ENCODE assay signal across 1 cellular context in genomic region chr1:35192853-35193664, GRCh38.
A peak's percentile ranks its signal among the peaks of the same experiment; 100 is the strongest.
TF ChIP-seq lines count a peak whose summit lies in the region.

A gene with protein sequence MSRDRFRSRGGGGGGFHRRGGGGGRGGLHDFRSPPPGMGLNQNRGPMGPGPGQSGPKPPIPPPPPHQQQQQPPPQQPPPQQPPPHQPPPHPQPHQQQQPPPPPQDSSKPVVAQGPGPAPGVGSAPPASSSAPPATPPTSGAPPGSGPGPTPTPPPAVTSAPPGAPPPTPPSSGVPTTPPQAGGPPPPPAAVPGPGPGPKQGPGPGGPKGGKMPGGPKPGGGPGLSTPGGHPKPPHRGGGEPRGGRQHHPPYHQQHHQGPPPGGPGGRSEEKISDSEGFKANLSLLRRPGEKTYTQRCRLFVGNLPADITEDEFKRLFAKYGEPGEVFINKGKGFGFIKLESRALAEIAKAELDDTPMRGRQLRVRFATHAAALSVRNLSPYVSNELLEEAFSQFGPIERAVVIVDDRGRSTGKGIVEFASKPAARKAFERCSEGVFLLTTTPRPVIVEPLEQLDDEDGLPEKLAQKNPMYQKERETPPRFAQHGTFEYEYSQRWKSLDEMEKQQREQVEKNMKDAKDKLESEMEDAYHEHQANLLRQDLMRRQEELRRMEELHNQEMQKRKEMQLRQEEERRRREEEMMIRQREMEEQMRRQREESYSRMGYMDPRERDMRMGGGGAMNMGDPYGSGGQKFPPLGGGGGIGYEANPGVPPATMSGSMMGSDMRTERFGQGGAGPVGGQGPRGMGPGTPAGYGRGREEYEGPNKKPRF (minus strand): TSS chr1:35193145. CDS start chr1:35193049, 96 bp downstream.

TF ChIP-seq in HepG2, 621 proteins besides CTCF, POLR2A, EP300 and RAD21 (continued from another document and continues in another):
- TF ChIP-seq ZNF460 (CRISPR knock-in tag; IDR thresholded peaks at IDR 0.05; ENCODE audit: borderline replicate concordance) = no peak
- no peak for TF ChIP-seq NR2F2 (IDR thresholded peaks at IDR 0.05; ENCODE audit: borderline replicate concordance, low read depth)
- no peak for TF ChIP-seq FOXA1 (IDR thresholded peaks at IDR 0.05)
- peak; percentile 20; the same call in 1 of the 2 replicates for TF ChIP-seq FOXA1 (CRISPR knock-in tag; IDR thresholded peaks at IDR 0.05)
- peak; percentile 76; the same call in 1 of the 2 replicates for TF ChIP-seq BRCA1 (CRISPR knock-in tag; IDR thresholded peaks at IDR 0.05)
- peak; percentile 67 for TF ChIP-seq SALL2 (CRISPR knock-in tag; IDR thresholded peaks at IDR 0.05)
- TF ChIP-seq, protein P1, sequence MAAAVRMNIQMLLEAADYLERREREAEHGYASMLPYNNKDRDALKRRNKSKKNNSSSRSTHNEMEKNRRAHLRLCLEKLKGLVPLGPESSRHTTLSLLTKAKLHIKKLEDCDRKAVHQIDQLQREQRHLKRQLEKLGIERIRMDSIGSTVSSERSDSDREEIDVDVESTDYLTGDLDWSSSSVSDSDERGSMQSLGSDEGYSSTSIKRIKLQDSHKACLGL (CRISPR knock-in tag; IDR thresholded peaks at IDR 0.05) = peak; percentile 81; the same call in 1 of the 2 replicates
- TF ChIP-seq TEAD2 (CRISPR knock-in tag; IDR thresholded peaks at IDR 0.05) = peak; percentile 78
- TF ChIP-seq ZNF792 (CRISPR knock-in tag; IDR thresholded peaks at IDR 0.05) = no peak
- TF ChIP-seq MBD4 (IDR thresholded peaks at IDR 0.05; ENCODE audit: borderline replicate concordance, low read length) = no peak
- no peak for TF ChIP-seq PAX8 (CRISPR knock-in tag; IDR thresholded peaks at IDR 0.05; ENCODE audit: borderline replicate concordance)
- 0 out of 2 replicates have a peak, but pooled peaks have one; percentile 30 for TF ChIP-seq KDM3A (CRISPR knock-in tag; IDR thresholded peaks at IDR 0.05; ENCODE audit: low read depth)
- TF ChIP-seq ZNF83 (CRISPR knock-in tag; IDR thresholded peaks at IDR 0.05; ENCODE audit: borderline replicate concordance) = 0 out of 2 replicates have a peak, but pooled peaks have one; percentile 73
- no peak for TF ChIP-seq BRD4 (CRISPR knock-in tag; IDR thresholded peaks at IDR 0.05)
- TF ChIP-seq, protein P2, sequence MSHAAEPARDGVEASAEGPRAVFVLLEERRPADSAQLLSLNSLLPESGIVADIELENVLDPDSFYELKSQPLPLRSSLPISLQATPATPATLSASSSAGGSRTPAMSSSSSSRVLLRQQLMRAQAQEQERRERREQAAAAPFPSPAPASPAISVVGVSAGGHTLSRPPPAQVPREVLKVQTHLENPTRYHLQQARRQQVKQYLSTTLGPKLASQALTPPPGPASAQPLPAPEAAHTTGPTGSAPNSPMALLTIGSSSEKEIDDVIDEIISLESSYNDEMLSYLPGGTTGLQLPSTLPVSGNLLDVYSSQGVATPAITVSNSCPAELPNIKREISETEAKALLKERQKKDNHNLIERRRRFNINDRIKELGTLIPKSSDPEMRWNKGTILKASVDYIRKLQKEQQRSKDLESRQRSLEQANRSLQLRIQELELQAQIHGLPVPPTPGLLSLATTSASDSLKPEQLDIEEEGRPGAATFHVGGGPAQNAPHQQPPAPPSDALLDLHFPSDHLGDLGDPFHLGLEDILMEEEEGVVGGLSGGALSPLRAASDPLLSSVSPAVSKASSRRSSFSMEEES (CRISPR knock-in tag; IDR thresholded peaks at IDR 0.05) = peak; percentile 75
- TF ChIP-seq, protein P3, sequence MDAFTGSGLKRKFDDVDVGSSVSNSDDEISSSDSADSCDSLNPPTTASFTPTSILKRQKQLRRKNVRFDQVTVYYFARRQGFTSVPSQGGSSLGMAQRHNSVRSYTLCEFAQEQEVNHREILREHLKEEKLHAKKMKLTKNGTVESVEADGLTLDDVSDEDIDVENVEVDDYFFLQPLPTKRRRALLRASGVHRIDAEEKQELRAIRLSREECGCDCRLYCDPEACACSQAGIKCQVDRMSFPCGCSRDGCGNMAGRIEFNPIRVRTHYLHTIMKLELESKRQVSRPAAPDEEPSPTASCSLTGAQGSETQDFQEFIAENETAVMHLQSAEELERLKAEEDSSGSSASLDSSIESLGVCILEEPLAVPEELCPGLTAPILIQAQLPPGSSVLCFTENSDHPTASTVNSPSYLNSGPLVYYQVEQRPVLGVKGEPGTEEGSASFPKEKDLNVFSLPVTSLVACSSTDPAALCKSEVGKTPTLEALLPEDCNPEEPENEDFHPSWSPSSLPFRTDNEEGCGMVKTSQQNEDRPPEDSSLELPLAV (CRISPR knock-in tag; conservative IDR thresholded peaks at IDR 0.05; ENCODE audit: low read depth) = no peak
- no peak for TF ChIP-seq ZNF326 (CRISPR knock-in tag; IDR thresholded peaks at IDR 0.05; ENCODE audit: borderline replicate concordance)
- TF ChIP-seq SKI (IDR thresholded peaks at IDR 0.05; ENCODE audit: partially characterized antibody) = peak; percentile 30
- no peak for TF ChIP-seq THAP7 (CRISPR knock-in tag; IDR thresholded peaks at IDR 0.05)
- TF ChIP-seq, protein P4, sequence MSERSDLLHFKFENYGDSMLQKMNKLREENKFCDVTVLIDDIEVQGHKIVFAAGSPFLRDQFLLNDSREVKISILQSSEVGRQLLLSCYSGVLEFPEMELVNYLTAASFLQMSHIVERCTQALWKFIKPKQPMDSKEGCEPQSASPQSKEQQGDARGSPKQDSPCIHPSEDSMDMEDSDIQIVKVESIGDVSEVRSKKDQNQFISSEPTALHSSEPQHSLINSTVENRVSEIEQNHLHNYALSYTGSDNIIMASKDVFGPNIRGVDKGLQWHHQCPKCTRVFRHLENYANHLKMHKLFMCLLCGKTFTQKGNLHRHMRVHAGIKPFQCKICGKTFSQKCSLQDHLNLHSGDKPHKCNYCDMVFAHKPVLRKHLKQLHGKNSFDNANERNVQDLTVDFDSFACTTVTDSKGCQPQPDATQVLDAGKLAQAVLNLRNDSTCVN (CRISPR knock-in tag; IDR thresholded peaks at IDR 0.05; ENCODE audit: borderline replicate concordance) = peak; percentile 85
- TF ChIP-seq MAFK (conservative IDR thresholded peaks at IDR 0.05 in 1 of 2, IDR thresholded peaks at IDR 0.05 in 1 of 2; ENCODE audit: low read length in 2 of 2) = no peak
- peak; percentile 79; the same call in 1 of the 2 replicates for TF ChIP-seq GATA4 (IDR thresholded peaks at IDR 0.05; ENCODE audit: borderline replicate concordance, low read depth)
- TF ChIP-seq NRL (CRISPR knock-in tag; IDR thresholded peaks at IDR 0.05; ENCODE audit: borderline replicate concordance) = peak; percentile 69; the same call in 1 of the 2 replicates
- 0 out of 2 replicates have a peak, but pooled peaks have one; percentile 67 for TF ChIP-seq ZMAT3 (CRISPR knock-in tag; conservative IDR thresholded peaks at IDR 0.05)
- peak; percentile 78; the same call in 1 of the 2 replicates for TF ChIP-seq PHF21A (CRISPR knock-in tag; IDR thresholded peaks at IDR 0.05)
- no peak for TF ChIP-seq ZNF512B (CRISPR knock-in tag; IDR thresholded peaks at IDR 0.05; ENCODE audit: borderline replicate concordance)
- TF ChIP-seq GTF2F1 (IDR thresholded peaks at IDR 0.05; ENCODE audit: low read length) = peak; percentile 96
- TF ChIP-seq, protein P5, sequence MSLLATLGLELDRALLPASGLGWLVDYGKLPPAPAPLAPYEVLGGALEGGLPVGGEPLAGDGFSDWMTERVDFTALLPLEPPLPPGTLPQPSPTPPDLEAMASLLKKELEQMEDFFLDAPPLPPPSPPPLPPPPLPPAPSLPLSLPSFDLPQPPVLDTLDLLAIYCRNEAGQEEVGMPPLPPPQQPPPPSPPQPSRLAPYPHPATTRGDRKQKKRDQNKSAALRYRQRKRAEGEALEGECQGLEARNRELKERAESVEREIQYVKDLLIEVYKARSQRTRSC (CRISPR knock-in tag; IDR thresholded peaks at IDR 0.05; ENCODE audit: low read depth) = no peak
- TF ChIP-seq, protein P6, sequence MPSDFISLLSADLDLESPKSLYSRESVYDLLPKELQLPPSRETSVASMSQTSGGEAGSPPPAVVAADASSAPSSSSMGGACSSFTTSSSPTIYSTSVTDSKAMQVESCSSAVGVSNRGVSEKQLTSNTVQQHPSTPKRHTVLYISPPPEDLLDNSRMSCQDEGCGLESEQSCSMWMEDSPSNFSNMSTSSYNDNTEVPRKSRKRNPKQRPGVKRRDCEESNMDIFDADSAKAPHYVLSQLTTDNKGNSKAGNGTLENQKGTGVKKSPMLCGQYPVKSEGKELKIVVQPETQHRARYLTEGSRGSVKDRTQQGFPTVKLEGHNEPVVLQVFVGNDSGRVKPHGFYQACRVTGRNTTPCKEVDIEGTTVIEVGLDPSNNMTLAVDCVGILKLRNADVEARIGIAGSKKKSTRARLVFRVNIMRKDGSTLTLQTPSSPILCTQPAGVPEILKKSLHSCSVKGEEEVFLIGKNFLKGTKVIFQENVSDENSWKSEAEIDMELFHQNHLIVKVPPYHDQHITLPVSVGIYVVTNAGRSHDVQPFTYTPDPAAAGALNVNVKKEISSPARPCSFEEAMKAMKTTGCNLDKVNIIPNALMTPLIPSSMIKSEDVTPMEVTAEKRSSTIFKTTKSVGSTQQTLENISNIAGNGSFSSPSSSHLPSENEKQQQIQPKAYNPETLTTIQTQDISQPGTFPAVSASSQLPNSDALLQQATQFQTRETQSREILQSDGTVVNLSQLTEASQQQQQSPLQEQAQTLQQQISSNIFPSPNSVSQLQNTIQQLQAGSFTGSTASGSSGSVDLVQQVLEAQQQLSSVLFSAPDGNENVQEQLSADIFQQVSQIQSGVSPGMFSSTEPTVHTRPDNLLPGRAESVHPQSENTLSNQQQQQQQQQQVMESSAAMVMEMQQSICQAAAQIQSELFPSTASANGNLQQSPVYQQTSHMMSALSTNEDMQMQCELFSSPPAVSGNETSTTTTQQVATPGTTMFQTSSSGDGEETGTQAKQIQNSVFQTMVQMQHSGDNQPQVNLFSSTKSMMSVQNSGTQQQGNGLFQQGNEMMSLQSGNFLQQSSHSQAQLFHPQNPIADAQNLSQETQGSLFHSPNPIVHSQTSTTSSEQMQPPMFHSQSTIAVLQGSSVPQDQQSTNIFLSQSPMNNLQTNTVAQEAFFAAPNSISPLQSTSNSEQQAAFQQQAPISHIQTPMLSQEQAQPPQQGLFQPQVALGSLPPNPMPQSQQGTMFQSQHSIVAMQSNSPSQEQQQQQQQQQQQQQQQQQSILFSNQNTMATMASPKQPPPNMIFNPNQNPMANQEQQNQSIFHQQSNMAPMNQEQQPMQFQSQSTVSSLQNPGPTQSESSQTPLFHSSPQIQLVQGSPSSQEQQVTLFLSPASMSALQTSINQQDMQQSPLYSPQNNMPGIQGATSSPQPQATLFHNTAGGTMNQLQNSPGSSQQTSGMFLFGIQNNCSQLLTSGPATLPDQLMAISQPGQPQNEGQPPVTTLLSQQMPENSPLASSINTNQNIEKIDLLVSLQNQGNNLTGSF (CRISPR knock-in tag; IDR thresholded peaks at IDR 0.05) = peak; percentile 65; the same call in 1 of the 2 replicates
- peak; percentile 57; the same call in 1 of the 2 replicates for TF ChIP-seq MAZ (IDR thresholded peaks at IDR 0.05; ENCODE audit: borderline replicate concordance, low read depth, low read length)
- peak; percentile 90 for TF ChIP-seq MAZ (CRISPR knock-in tag; IDR thresholded peaks at IDR 0.05; ENCODE audit: low read depth)
- peak; percentile 91 for TF ChIP-seq SP4 (CRISPR knock-in tag; IDR thresholded peaks at IDR 0.05)
- TF ChIP-seq KLF11 (CRISPR knock-in tag; IDR thresholded peaks at IDR 0.05) = peak; percentile 84
- TF ChIP-seq ZNF749 (CRISPR knock-in tag; IDR thresholded peaks at IDR 0.05; ENCODE audit: borderline replicate concordance) = 0 out of 2 replicates have a peak, but pooled peaks have one; percentile 70
- no peak for TF ChIP-seq HOXD1 (CRISPR knock-in tag; IDR thresholded peaks at IDR 0.05)
- TF ChIP-seq ZNF431 (CRISPR knock-in tag; IDR thresholded peaks at IDR 0.05; ENCODE audit: borderline replicate concordance, low read depth) = no peak
- TF ChIP-seq ZNF766 (CRISPR knock-in tag; IDR thresholded peaks at IDR 0.05; ENCODE audit: borderline replicate concordance) = peak; percentile 77; the same call in 1 of the 2 replicates
- TF ChIP-seq ZKSCAN5 (CRISPR knock-in tag; IDR thresholded peaks at IDR 0.05) = no peak
- no peak for TF ChIP-seq SMARCC2 (IDR thresholded peaks at IDR 0.05)
- TF ChIP-seq ZXDC (CRISPR knock-in tag; IDR thresholded peaks at IDR 0.05) = 0 out of 2 replicates have a peak, but pooled peaks have one; percentile 77
- TF ChIP-seq MXD4 (CRISPR knock-in tag; IDR thresholded peaks at IDR 0.05) = peak; percentile 85; the same call in 1 of the 2 replicates
- no peak for TF ChIP-seq ZKSCAN1 (IDR thresholded peaks at IDR 0.05; ENCODE audit: low read length)
